In the genomic region with DNA sequence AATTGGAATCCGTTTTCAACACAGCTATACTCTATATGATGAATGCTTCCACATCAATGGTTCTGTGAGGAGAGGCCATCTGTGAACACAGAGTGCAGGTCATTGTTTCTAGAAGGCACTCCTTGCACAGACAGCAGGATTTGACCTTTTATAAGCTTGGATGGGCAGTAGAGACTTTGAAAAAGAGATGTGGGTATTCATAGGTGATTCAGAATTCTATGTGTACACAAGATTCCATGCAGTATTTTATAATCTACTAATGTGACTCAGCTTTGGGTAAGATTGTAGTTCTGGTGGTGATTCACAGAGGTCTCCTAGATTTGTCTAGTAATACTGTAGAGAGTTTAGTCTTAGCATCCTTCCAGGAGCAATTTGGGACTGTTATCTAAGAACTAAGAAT, we compare ENCODE assay signal across 23 cellular contexts. TPM values are rescaled to one million over a fixed set of nuclear protein-coding genes. Genes with fewer than 3 reads are reported as not detected.
DNase-seq lines count a peak whose midpoint lies in the region; ATAC-seq and TF ChIP-seq lines count a peak whose summit lies in the region.
"Had no signal": no experiment of that assay in that cellular context is flagged by ENCODE, and none has a peak within 500 bp of the region (broad histone marks: within the 10 kb centered on the region; RNA-seq: fewer than 3 reads in every experiment).

No MANE protein-coding gene starts in this region.

- H3K27me3 ChIP-seq in dorsolateral prefrontal cortex = no peaks in the 10 kb centered on the region

- H3K27ac Mint-ChIP-seq in nephron = peak overlapping the region in 2 of 3 experiments; percentile 1 to 8
- H3K27ac Mint-ChIP-seq: CD8-positive, alpha-beta memory T cell; GM23338 had no signal

- intact Hi-C loops in dorsolateral prefrontal cortex (cut with DNase I) = no loop called here

- H3K4me3 Mint-ChIP-seq in nephron = peak overlapping the region in 1 of 3 experiments; percentile 5
- H3K4me3 Mint-ChIP-seq: CD8-positive, alpha-beta memory T cell; GM23338 had no signal

- TF ChIP-seq CTCF in dorsolateral prefrontal cortex (IDR thresholded peaks at IDR 0.05 in 54 of 56, conservative IDR thresholded peaks at IDR 0.05 in 2 of 56; ENCODE audit: low read depth in 1 of 56, partially characterized antibody in 56 of 56) (no peak), nephron (IDR thresholded peaks at IDR 0.05; ENCODE audit: unreplicated experiment in 3 of 3) (no peak)

- DNase-seq in Caki2 (ENCODE audit: low read depth) (peak; percentile 54), OCI-M1 (lab: John Stamatoyannopoulos, UW) (peak; percentile 12), dorsolateral prefrontal cortex (no peak)
- DNase-seq: activated CD4-positive, alpha-beta T cell treated with anti-CD3 and anti-CD28 coated beads, Interleukin-2, amount 50 U/mL, for 48 hours; activated naive CD4-positive, alpha-beta T cell treated with anti-CD3 and anti-CD28 coated beads, Interleukin-2, amount 50 U/mL, for 16 hours; activated T-cell treated with anti-CD3 and anti-CD28 coated beads, Interleukin-2, amount 50 U/mL, for 1 hour; CD8-positive, alpha-beta memory T cell; effector CD4-positive, alpha-beta T cell; GDM1; NCI-H748 treated with DMSO at 0.1 percent for 48 hours; occipital lobe; RPMI8226; stimulated activated CD4-positive, alpha-beta T cell treated with anti-CD3 and anti-CD28 coated beads, Interleukin-4, amount 100 ng/mL, for 24 hours had no signal

- H3K4me3 ChIP-seq in dorsolateral prefrontal cortex = peak overlapping the region in 12 of 59 donors; percentile 3 to 49 (median 32)
- H3K4me3 ChIP-seq: GM12878, GM23338, skin epidermis had no signal

- in situ Hi-C loops in Caki2 (cut with HindIII; ENCODE audit: low pct_unique_long_range_greater_than_20kb, low sequenced_read_pairs) = no loop called here

- peak overlapping the region in 52 of 59 donors; percentile 7 to 95 (median 56) for H3K27ac ChIP-seq in dorsolateral prefrontal cortex
- H3K27ac ChIP-seq: skin epidermis had no signal

- H3K9me3 Mint-ChIP-seq in nephron = no peaks in the 10 kb centered on the region
- H3K9me3 Mint-ChIP-seq: GM23338 had no signal

- no peaks in the 10 kb centered on the region for H3K27me3 Mint-ChIP-seq in nephron (ENCODE audit: low read depth)
- H3K27me3 Mint-ChIP-seq: CD8-positive, alpha-beta memory T cell had no signal

- no peak for ATAC-seq in GM19351 (IDR thresholded peaks at IDR 0.05; ENCODE audit: unreplicated experiment)
- ATAC-seq in GM21423 (IDR thresholded peaks at IDR 0.05; ENCODE audit: unreplicated experiment) = no peak
- no peak for ATAC-seq in HG03139 (IDR thresholded peaks at IDR 0.05; ENCODE audit: unreplicated experiment)
- no peak for ATAC-seq in GM19467 (IDR thresholded peaks at IDR 0.05; ENCODE audit: unreplicated experiment)
- ATAC-seq: GM12878, GM23338 had no signal

- peaks cover 51% of the 10 kb centered on the region for H3K4me1 Mint-ChIP-seq in nephron
- H3K4me1 Mint-ChIP-seq: CD8-positive, alpha-beta memory T cell had no signal

- no peaks in the 10 kb centered on the region for H3K36me3 Mint-ChIP-seq in nephron (ENCODE audit: low read depth)
- H3K36me3 Mint-ChIP-seq: CD8-positive, alpha-beta memory T cell had no signal

RNA-seq across cellular contexts. Expression of a gene that starts 12.6 kb away (rescaled TPM):
- 0.41 TPM in 1 of 2 replicates, not detected in the other for total RNA-seq in Caki2 (2014; rRNA removed; shearing (Covaris generic); ENCODE audit: low replicate concordance)
- 100 to 1,000 TPM in 116 of 120 experiments, 10 to 100 TPM in 4; 77.6 to 293 (median 180) TPM for total RNA-seq in dorsolateral prefrontal cortex
- total RNA-seq: cardiac septum; CD8-positive, alpha-beta memory T cell; GM12878; GM23338; mononuclear cell had no signal

Comparison
In these comparisons a context has a peak if more than half of its experiments do, and no peak if none do; other contexts are left out.
1. DNase-seq: peak in Caki2 (single experiment) and OCI-M1 (single experiment); none in dorsolateral prefrontal cortex (0 of 10).
2. RNA of a gene that starts 12.6 kb away (total RNA-seq): 77.6 to 293 TPM in dorsolateral prefrontal cortex; 0.41 TPM in Caki2; every median in the first group is over 10 times any median in the second.